ENCODE assay signal across 1 cellular context in genomic region chr6:7058250-7058923, GRCh38.
A peak's percentile ranks its signal among the peaks of the same experiment; 100 is the strongest.
TF ChIP-seq lines count a peak whose summit lies in the region.

No MANE protein-coding gene starts in this region.

TF ChIP-seq in liver, 16 proteins besides CTCF, POLR2A, EP300 and RAD21 (continued from another document):
- TF ChIP-seq REST (IDR thresholded peaks at IDR 0.05) (no peak), EGR1 (IDR thresholded peaks at IDR 0.05; ENCODE audit: low read depth in 2 of 2) (no peak), HNF4A (conservative IDR thresholded peaks at IDR 0.05) (peak; percentile 76), JUND (IDR thresholded peaks at IDR 0.05) (peak; percentile 61 to 65), SP1 (IDR thresholded peaks at IDR 0.05) (peak; percentile 81), TAF1 (conservative IDR thresholded peaks at IDR 0.05) (no peak)
